Comparison of ENCODE assay signal across 8 cellular contexts in the genomic region with DNA sequence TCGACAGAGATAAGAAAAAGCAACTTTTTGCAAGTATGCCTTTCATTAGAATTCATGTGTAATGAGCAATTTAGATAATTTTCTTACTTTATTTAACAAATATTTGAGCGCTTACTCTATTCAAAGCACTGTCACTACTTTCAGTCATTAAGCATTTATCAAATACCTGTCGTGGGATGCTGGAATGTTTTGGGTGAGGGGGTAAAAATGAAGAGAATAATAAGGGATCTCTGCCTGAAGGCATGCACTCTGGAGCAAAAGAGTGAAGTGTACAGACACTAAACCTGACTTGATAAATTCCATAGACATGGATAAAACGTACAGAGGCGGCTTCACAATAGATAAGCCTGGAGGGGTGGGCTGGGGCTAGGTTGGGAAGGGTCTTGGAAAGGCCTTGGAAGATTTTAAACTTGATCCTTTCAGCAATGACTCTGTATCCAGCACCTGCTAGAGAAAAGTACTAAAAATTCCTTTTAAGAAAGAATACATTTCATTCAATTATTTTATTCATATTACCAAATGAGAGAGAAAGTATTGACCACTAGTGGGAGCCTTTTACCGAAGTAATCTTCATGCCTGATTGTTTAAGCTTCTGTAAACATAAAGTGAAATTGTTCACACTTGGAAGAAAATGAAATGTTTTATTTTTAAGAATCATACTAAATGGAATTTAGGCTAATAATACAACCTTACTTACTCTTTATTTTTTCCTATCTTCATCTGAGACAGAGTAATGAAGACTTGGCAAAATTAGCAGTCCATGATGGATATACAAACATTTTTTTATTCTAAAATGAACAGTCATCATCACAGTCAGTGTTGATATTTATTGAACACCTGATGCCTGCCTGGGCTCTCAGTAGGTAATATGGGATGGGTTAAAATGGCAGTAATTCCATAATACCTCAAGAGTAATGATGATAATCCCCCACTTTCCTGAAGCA.
A peak's percentile ranks its signal among the peaks of the same experiment; 100 is the strongest.
DNase-seq lines count a peak whose midpoint lies in the region; ATAC-seq, FAIRE-seq and TF ChIP-seq lines count a peak whose summit lies in the region.

No MANE protein-coding gene starts in this region.

- no peak overlapping the region for H3K4me3 Mint-ChIP-seq in activated T-helper 1 cell treated with anti-CD3 and anti-CD28 coated beads, Interleukin-12 subunit alpha, Interleukin-12 subunit beta, Interleukin-2, Interleukin-4 antibody, amounts not matched to agents 30 ng/mL and 10 ng/mL and 1 ng/mL, durations not matched to agents 14 hours and 24 hours and 36 hours

- peaks cover 5% of the 10 kb centered on the region for H3K27me3 Mint-ChIP-seq in activated T-helper 1 cell treated with anti-CD3 and anti-CD28 coated beads, Interleukin-12 subunit alpha, Interleukin-12 subunit beta, Interleukin-2, Interleukin-4 antibody, amounts not matched to agents 30 ng/mL and 10 ng/mL and 1 ng/mL, durations not matched to agents 14 hours and 24 hours and 36 hours (ENCODE audit: insufficient read depth)

- H3K4me3 ChIP-seq in fibroblast of lung (replicated peaks in 1 of 4; ENCODE audit: control extremely low read depth in 1 of 4, insufficient read depth in 1 of 4, low read depth in 3 of 4, low read length in 4 of 4) (no peak overlapping the region), spleen (no peak overlapping the region)

- H3K4me2 ChIP-seq in fibroblast of lung (ENCODE audit: extremely low read depth, insufficient read depth, low read length): no peak overlapping the region

- TF ChIP-seq POLR2A in spleen (IDR thresholded peaks at IDR 0.05) (no peak), GM12891 (IDR thresholded peaks at IDR 0.05; ENCODE audit: low read depth, low read length) (no peak)

- H3K9me3 Mint-ChIP-seq in activated T-helper 1 cell treated with anti-CD3 and anti-CD28 coated beads, Interleukin-12 subunit alpha, Interleukin-12 subunit beta, Interleukin-2, Interleukin-4 antibody, amounts not matched to agents 30 ng/mL and 10 ng/mL and 1 ng/mL, durations not matched to agents 14 hours and 24 hours and 36 hours: peaks cover 5% of the 10 kb centered on the region

- no peak for ATAC-seq in HG03097 (IDR thresholded peaks at IDR 0.05; ENCODE audit: low FRiP score, unreplicated experiment)

- peak; percentile 38 for DNase-seq in COLO829 (ENCODE audit: low spot score)
- DNase-seq in HPDE6-E6E7 (ENCODE audit: extremely low spot score): peak; percentile 10
- peak; percentile 70 for DNase-seq in RKO (ENCODE audit: low spot score)
- peak in 1 of 2 donors; percentile 59 for DNase-seq in fibroblast of lung (ENCODE audit: low read depth in 2 of 2)
- DNase-seq in spleen: no peak
- no peak for DNase-seq in activated T-helper 1 cell treated with anti-CD3 and anti-CD28 coated beads, Interleukin-12 subunit alpha, Interleukin-12 subunit beta, Interleukin-2, Interleukin-4 antibody, amounts not matched to agents 30 ng/mL and 10 ng/mL and 1 ng/mL, durations not matched to agents 14 hours and 24 hours and 36 hours (ENCODE audit: low spot score)
- DNase-seq in GM12891 (ENCODE audit: insufficient read length, low spot score): no peak

- no peak for FAIRE-seq in GM12891 (lab: Jason Lieb, UNC)

- H3K36me3 Mint-ChIP-seq in activated T-helper 1 cell treated with anti-CD3 and anti-CD28 coated beads, Interleukin-12 subunit alpha, Interleukin-12 subunit beta, Interleukin-2, Interleukin-4 antibody, amounts not matched to agents 30 ng/mL and 10 ng/mL and 1 ng/mL, durations not matched to agents 14 hours and 24 hours and 36 hours (ENCODE audit: low read depth): no peaks in the 10 kb centered on the region

- TF ChIP-seq CTCF in fibroblast of lung (conservative IDR thresholded peaks at IDR 0.05 in 1 of 2, IDR thresholded peaks at IDR 0.05 in 1 of 2; ENCODE audit: low read depth in 1 of 2, low read length in 2 of 2) (peak; percentile 24 to 67), spleen (IDR thresholded peaks at IDR 0.05 in 8 of 11, conservative IDR thresholded peaks at IDR 0.05 in 3 of 11) (peak in 9 of 11 experiments; percentile 28 to 60 (median 45))

- H3K79me2 ChIP-seq in fibroblast of lung (ENCODE audit: control insufficient read depth, insufficient read depth, low read length): no peaks in the 10 kb centered on the region

- no peaks in the 10 kb centered on the region for H3K36me3 ChIP-seq in fibroblast of lung (ENCODE audit: control insufficient read depth, insufficient read depth, low read length)
- H3K36me3 ChIP-seq in spleen: no peaks in the 10 kb centered on the region

- H3K27me3 ChIP-seq in fibroblast of lung (ENCODE audit: control insufficient read depth, insufficient read depth, low read length): no peaks in the 10 kb centered on the region
- H3K27me3 ChIP-seq in spleen (replicated peaks in 1 of 7): no peaks in the 10 kb centered on the region

- H2AFZ ChIP-seq in fibroblast of lung (ENCODE audit: low read length): no peak overlapping the region

- H3K9me3 ChIP-seq in fibroblast of lung (ENCODE audit: control insufficient read depth, insufficient read depth, low read depth, low read length): no peaks in the 10 kb centered on the region
- peaks cover 0 to 1% (median 0%) of the 10 kb centered on the region in 8 donors for H3K9me3 ChIP-seq in spleen

- H3K27ac ChIP-seq in fibroblast of lung (ENCODE audit: insufficient read depth, low read length): no peak overlapping the region
- H3K27ac ChIP-seq in spleen: no peak overlapping the region

- peaks cover 2% of the 10 kb centered on the region for H3K4me1 ChIP-seq in fibroblast of lung (ENCODE audit: control insufficient read depth, extremely low read depth, insufficient read depth, low read length)
- peaks cover 0 to 12% (median 1%) of the 10 kb centered on the region in 6 donors for H3K4me1 ChIP-seq in spleen

- 73 to 81% (median 78%) methylated on average over 6 of the region's 6 CpGs for WGBS in spleen, 5 donors

- intact Hi-C loops in spleen (cut with DNase I; ENCODE audit: low total_unique reads): loop anchor here (5.0 to 10.0 kb wide), 4 partner anchors 169 to 934 kb away; a partner anchor contains a TSS
- intact Hi-C loops in activated T-helper 1 cell treated with anti-CD3 and anti-CD28 coated beads, Interleukin-12 subunit alpha, Interleukin-12 subunit beta, Interleukin-2, Interleukin-4 antibody, amounts not matched to agents 30 ng/mL and 10 ng/mL and 1 ng/mL, durations not matched to agents 14 hours and 24 hours and 36 hours (cut with micrococcal nuclease): loop anchor here (5.0 to 10.0 kb wide), 3 partner anchors 274 to 1866 kb away; a partner anchor contains a TSS

- no peaks in the 10 kb centered on the region for H4K20me1 ChIP-seq in fibroblast of lung (ENCODE audit: control insufficient read depth, extremely low read depth, insufficient read depth, low read length)

- H3K27ac Mint-ChIP-seq in activated T-helper 1 cell treated with anti-CD3 and anti-CD28 coated beads, Interleukin-12 subunit alpha, Interleukin-12 subunit beta, Interleukin-2, Interleukin-4 antibody, amounts not matched to agents 30 ng/mL and 10 ng/mL and 1 ng/mL, durations not matched to agents 14 hours and 24 hours and 36 hours: no peak overlapping the region

- H3K4me1 Mint-ChIP-seq in activated T-helper 1 cell treated with anti-CD3 and anti-CD28 coated beads, Interleukin-12 subunit alpha, Interleukin-12 subunit beta, Interleukin-2, Interleukin-4 antibody, amounts not matched to agents 30 ng/mL and 10 ng/mL and 1 ng/mL, durations not matched to agents 14 hours and 24 hours and 36 hours (ENCODE audit: low read depth): peaks cover 4% of the 10 kb centered on the region

- H3K9ac ChIP-seq in fibroblast of lung (ENCODE audit: insufficient read depth, low read length): no peak overlapping the region

TF ChIP-seq in GM12891, 5 proteins besides CTCF, POLR2A, EP300 and RAD21:
- TF ChIP-seq PAX5 (IDR thresholded peaks at IDR 0.05; ENCODE audit: insufficient read depth, low read length, severe bottlenecking): no peak
- no peak for TF ChIP-seq POU2F2 (IDR thresholded peaks at IDR 0.05; ENCODE audit: low read depth, low read length)
- no peak for TF ChIP-seq POLR2AphosphoS5 (IDR thresholded peaks at IDR 0.05; ENCODE audit: low read depth, low read length)
- TF ChIP-seq SPI1 (IDR thresholded peaks at IDR 0.05; ENCODE audit: low read depth, low read length): no peak
- no peak for TF ChIP-seq TAF1 (IDR thresholded peaks at IDR 0.05; ENCODE audit: low read depth, low read length)
TF ChIP-seq in GM12891: peak in this region for 0.

Comparison
In these comparisons a context has a peak if more than half of its experiments do, and no peak if none do; other contexts are left out.
1. DNase-seq: peak in COLO829 (single experiment), HPDE6-E6E7 (single experiment) and RKO (single experiment); none in spleen (single experiment), activated T-helper 1 cell treated with anti-CD3 and anti-CD28 coated beads, Interleukin-12 subunit alpha, Interleukin-12 subunit beta, Interleukin-2, Interleukin-4 antibody, amounts not matched to agents 30 ng/mL and 10 ng/mL and 1 ng/mL, durations not matched to agents 14 hours and 24 hours and 36 hours (single experiment) and GM12891 (single experiment).